1 cellular context compared by ENCODE assay signal in genomic region chr2:87076253-87077027, GRCh38.
TF ChIP-seq lines count a peak whose summit lies in the region.

No MANE protein-coding gene starts in this region.

TF ChIP-seq in GM12878, 131 proteins besides CTCF, POLR2A, EP300 and RAD21 (continued from another document):
- peak; percentile 34; the same call in 1 of the 2 replicates for TF ChIP-seq CREB1 (IDR thresholded peaks at IDR 0.05; ENCODE audit: low read depth)
- TF ChIP-seq TAF1 (IDR thresholded peaks at IDR 0.05; ENCODE audit: borderline replicate concordance, low read depth, low read length): peak; percentile 69; the same call in 1 of the 2 replicates
- peak; percentile 11 to 77; a peak in 3 of 4 replicates for TF ChIP-seq BHLHE40 (IDR thresholded peaks at IDR 0.05; ENCODE audit: borderline replicate concordance in 1 of 2, low read depth in 2 of 2, low read length in 1 of 2)
- TF ChIP-seq HDAC6 (IDR thresholded peaks at IDR 0.05; ENCODE audit: unreplicated experiment): peak; percentile 40
- TF ChIP-seq NR2F1 (conservative IDR thresholded peaks at IDR 0.05): 0 out of 2 replicates have a peak, but pooled peaks have one; percentile 22
- TF ChIP-seq RUNX3 (IDR thresholded peaks at IDR 0.05; ENCODE audit: low read length): peak; percentile 25
- peak; percentile 69 for TF ChIP-seq BCLAF1 (IDR thresholded peaks at IDR 0.05)
- TF ChIP-seq FOS (IDR thresholded peaks at IDR 0.05; ENCODE audit: borderline replicate concordance, extremely low read depth, insufficient read length): peak; percentile 7
- TF ChIP-seq JUND (IDR thresholded peaks at IDR 0.05; ENCODE audit: low read depth, low read length): peak; percentile 82
- peak; percentile 92 for TF ChIP-seq ATF7 (IDR thresholded peaks at IDR 0.05; ENCODE audit: low read depth)
- peak; percentile 53 for TF ChIP-seq SREBF1 (IDR thresholded peaks at IDR 0.05; ENCODE audit: low read length)
- peak; percentile 88 for TF ChIP-seq KLF5 (IDR thresholded peaks at IDR 0.05; ENCODE audit: partially characterized antibody)
- TF ChIP-seq SP1 (IDR thresholded peaks at IDR 0.05; ENCODE audit: low read depth, low read length): peak; percentile 69
- peak; percentile 83 for TF ChIP-seq FOXK2 (IDR thresholded peaks at IDR 0.05)
- TF ChIP-seq IKZF1 (conservative IDR thresholded peaks at IDR 0.05): 0 out of 2 replicates have a peak, but pooled peaks have one; percentile 6
- peak; percentile 91 for TF ChIP-seq CHD1 (IDR thresholded peaks at IDR 0.05; ENCODE audit: low read depth, low read length)
- 0 out of 2 replicates have a peak, but pooled peaks have one; percentile 38 for TF ChIP-seq RELB (IDR thresholded peaks at IDR 0.05; ENCODE audit: low read depth)
